ENCODE assay signal across 10 cellular contexts in genomic region chr10:132162021-132162531, GRCh38. TPM values are rescaled to one million over a fixed set of nuclear protein-coding genes. Genes with fewer than 3 reads are reported as not detected.
DNase-seq lines count a peak whose midpoint lies in the region; ATAC-seq and TF ChIP-seq lines count a peak whose summit lies in the region.
"Had no signal": no experiment of that assay in that cellular context is flagged by ENCODE, and none has a peak within 500 bp of the region (broad histone marks: within the 10 kb centered on the region; RNA-seq: fewer than 3 reads in every experiment).

No MANE protein-coding gene starts in this region.

- no peak overlapping the region for H2AFZ ChIP-seq in GM23338

- H3K27ac Mint-ChIP-seq in GM23338 = peak overlapping the region; percentile 85
- H3K27ac Mint-ChIP-seq in naive thymus-derived CD8-positive, alpha-beta T cell = peak overlapping the region; percentile 42 to 100 (median 98)
- no peak overlapping the region for H3K27ac Mint-ChIP-seq in endodermal cell

- WGBS in adrenal gland, 4 donors = 56 to 65% (median 61%) methylated on average over 6 to 12 of the region's 12 CpGs
- 72 to 87% methylated on average over 9 to 12 of the region's 12 CpGs for WGBS in endodermal cell (ENCODE audit: insufficient coverage in 1 of 2, insufficient read length in 1 of 2), 2 experiments

- peaks cover 4% of the 10 kb centered on the region; the same call in 1 of the 2 replicates for H3F3A ChIP-seq in GM23338 (replicated peaks; ENCODE audit: low read depth)

- H3K9ac ChIP-seq in endodermal cell (ENCODE audit: extremely low read depth, low read length, poor library complexity, severe bottlenecking) = no peak overlapping the region

- no peak for TF ChIP-seq POLR2A in adrenal gland (IDR thresholded peaks at IDR 0.05)
- no peak for TF ChIP-seq POLR2A in erythroblast (IDR thresholded peaks at IDR 0.05; ENCODE audit: low read length)

- H3K4me3 Mint-ChIP-seq in GM23338 = 0 out of 3 replicates have a peak overlapping the region, but pooled peaks have one; percentile 39
- peak overlapping the region in 9 of 10 donors; percentile 38 to 91 (median 74) for H3K4me3 Mint-ChIP-seq in naive thymus-derived CD8-positive, alpha-beta T cell
- no peak overlapping the region for H3K4me3 Mint-ChIP-seq in endodermal cell

- no peaks in the 10 kb centered on the region for H3K9me3 ChIP-seq in adrenal gland (replicated peaks in 1 of 3)
- H3K9me3 ChIP-seq in endodermal cell (ENCODE audit: control insufficient read depth, low read length) = no peaks in the 10 kb centered on the region
- H3K9me3 ChIP-seq: SJSA1, upper lobe of right lung had no signal

- intact Hi-C loops in adrenal gland (cut with DNase I) = no loop called here

- H3K4me2 ChIP-seq in GM23338 = no peak overlapping the region

- H3K4me3 ChIP-seq in GM23338 (no peak overlapping the region), adrenal gland (no peak overlapping the region), endodermal cell (ENCODE audit: low read length) (no peak overlapping the region)
- H3K4me3 ChIP-seq: SJSA1, upper lobe of right lung had no signal

- H3K4me1 ChIP-seq in GM23338 (ENCODE audit: insufficient read depth) = peaks cover 11% of the 10 kb centered on the region
- H3K4me1 ChIP-seq in adrenal gland (replicated peaks in 1 of 2) = no peaks in the 10 kb centered on the region
- no peaks in the 10 kb centered on the region for H3K4me1 ChIP-seq in endodermal cell (ENCODE audit: control insufficient read depth, insufficient read depth, low read length)
- H3K4me1 ChIP-seq: SJSA1, upper lobe of right lung had no signal

- H3K79me2 ChIP-seq in GM23338 (replicated peaks; ENCODE audit: insufficient read depth) = no peaks in the 10 kb centered on the region

- H3K36me3 ChIP-seq in GM23338 (ENCODE audit: insufficient read depth) (no peaks in the 10 kb centered on the region), adrenal gland (replicated peaks in 1 of 2) (no peaks in the 10 kb centered on the region), endodermal cell (ENCODE audit: control insufficient read depth, insufficient read depth, low read length) (no peaks in the 10 kb centered on the region)
- H3K36me3 ChIP-seq: SJSA1, upper lobe of right lung had no signal

- no peaks in the 10 kb centered on the region; the same call in 1 of the 2 replicates for H3K9me2 ChIP-seq in GM23338 (ENCODE audit: insufficient read depth)

- no peaks in the 10 kb centered on the region for H4K20me1 ChIP-seq in GM23338 (replicated peaks; ENCODE audit: insufficient read depth)

- TF ChIP-seq CTCF in GM23338 (conservative IDR thresholded peaks at IDR 0.05; ENCODE audit: low read depth in 2 of 2) (no peak), adrenal gland (IDR thresholded peaks at IDR 0.05) (no peak), endodermal cell (conservative IDR thresholded peaks at IDR 0.05) (no peak)

- ATAC-seq in GM23338 = no peak
- ATAC-seq in naive thymus-derived CD8-positive, alpha-beta T cell = peak; percentile 53 to 73

- H3K36me3 Mint-ChIP-seq in GM23338 (ENCODE audit: low read depth) = no peaks in the 10 kb centered on the region
- no peaks in the 10 kb centered on the region for H3K36me3 Mint-ChIP-seq in naive thymus-derived CD8-positive, alpha-beta T cell
- no peaks in the 10 kb centered on the region for H3K36me3 Mint-ChIP-seq in endodermal cell (ENCODE audit: low read depth)

- H3K27me3 ChIP-seq in GM23338 (ENCODE audit: insufficient read depth) (no peaks in the 10 kb centered on the region), adrenal gland (no peaks in the 10 kb centered on the region), endodermal cell (ENCODE audit: control insufficient read depth, insufficient read depth, low read length, poor library complexity, severe bottlenecking) (no peaks in the 10 kb centered on the region)
- H3K27me3 ChIP-seq: SJSA1, upper lobe of right lung had no signal

- peaks cover 12% of the 10 kb centered on the region for H3K27me3 Mint-ChIP-seq in GM23338 (ENCODE audit: insufficient read depth, low read depth, poor library complexity)
- H3K27me3 Mint-ChIP-seq in naive thymus-derived CD8-positive, alpha-beta T cell = no peaks in the 10 kb centered on the region
- no peaks in the 10 kb centered on the region for H3K27me3 Mint-ChIP-seq in endodermal cell (ENCODE audit: insufficient read depth)

- peaks cover 5% of the 10 kb centered on the region; the same call in 1 of the 3 replicates for H3K9me3 Mint-ChIP-seq in GM23338
- peaks cover 0 to 30% (median 0%) of the 10 kb centered on the region in 9 donors for H3K9me3 Mint-ChIP-seq in naive thymus-derived CD8-positive, alpha-beta T cell
- no peaks in the 10 kb centered on the region for H3K9me3 Mint-ChIP-seq in endodermal cell

- H3K27ac ChIP-seq in GM23338 (ENCODE audit: low read depth) (no peak overlapping the region), adrenal gland (no peak overlapping the region), endodermal cell (ENCODE audit: low read depth, low read length) (no peak overlapping the region)
- H3K27ac ChIP-seq: SJSA1, upper lobe of right lung had no signal

- H3K4me1 Mint-ChIP-seq in GM23338 = peaks cover 35% of the 10 kb centered on the region
- peaks cover 14 to 38% (median 28%) of the 10 kb centered on the region in 4 donors for H3K4me1 Mint-ChIP-seq in naive thymus-derived CD8-positive, alpha-beta T cell
- no peaks in the 10 kb centered on the region for H3K4me1 Mint-ChIP-seq in endodermal cell

- DNase-seq in NCI-H1092 treated with DMSO at 0.1 percent for 48 hours (lab: John Stamatoyannopoulos, UW) = peak; percentile 19
- no peak for DNase-seq in NCI-H1092 (lab: John Stamatoyannopoulos, UW)
- DNase-seq in GM23338 (ENCODE audit: low spot score) = no peak
- peak; percentile 30 for DNase-seq in activated T-cell treated with anti-CD3 and anti-CD28 coated beads, Interleukin-2, amount 50 U/mL, for 1 hour
- peak in 7 of 10 donors; percentile 30 to 69 (median 45) for DNase-seq in naive thymus-derived CD8-positive, alpha-beta T cell
- DNase-seq in adrenal gland = no peak
- no peak for DNase-seq in erythroblast (lab: John Stamatoyannopoulos, UW)
- DNase-seq in endodermal cell = no peak
- DNase-seq: upper lobe of right lung had no signal

- POLR2A ChIA-PET in naive thymus-derived CD8-positive, alpha-beta T cell (lab: Charles Lee) = interaction anchor here (0.6 kb wide), 1 partner anchor 283 kb away, joined by 3 read pairs; no protein-coding TSS in a partner anchor

TF ChIP-seq in GM23338, 12 proteins besides CTCF, POLR2A, EP300 and RAD21 (continues in another document):
- TF ChIP-seq ZNF331 (CRISPR knock-in tag; IDR thresholded peaks at IDR 0.05; ENCODE audit: low read depth) = no peak
- TF ChIP-seq CREB1 (CRISPR knock-in tag; IDR thresholded peaks at IDR 0.05; ENCODE audit: low read depth) = no peak
- TF ChIP-seq STAT1 (IDR thresholded peaks at IDR 0.05; ENCODE audit: unreplicated experiment) = no peak
- no peak for TF ChIP-seq NANOG (IDR thresholded peaks at IDR 0.05; ENCODE audit: borderline replicate concordance)
- no peak for TF ChIP-seq EZH2phosphoT487 (IDR thresholded peaks at IDR 0.05; ENCODE audit: unreplicated experiment)
- TF ChIP-seq ETS1 (IDR thresholded peaks at IDR 0.05) = no peak

RNA-seq across cellular contexts. Expression of gene DPYSL4, which starts 24.7 kb away (rescaled TPM):
- 23.9 and 24.6 TPM in 2 replicates for total RNA-seq in GM23338 (2014; rRNA removed; shearing (Covaris generic))
- 9.7 and 10.6 TPM in 2 replicates for polyA plus RNA-seq in GM23338 (2016; fragmentation: Nextera tagmentation; extraction: Ambion mirVana)
- total RNA-seq in naive thymus-derived CD8-positive, alpha-beta T cell = 1 to 10 TPM; 1.2 to 1.3 TPM
- 10 to 100 TPM in 1 of 3 donors, under 1 TPM in 1, not detected in 1; 0.31 to 11.2 TPM for polyA plus RNA-seq in naive thymus-derived CD8-positive, alpha-beta T cell
- 1 to 10 TPM in 7 of 8 donors, under 1 TPM in 1; 0.42 to 5.6 (median 3.2) TPM for total RNA-seq in adrenal gland
- polyA plus RNA-seq in adrenal gland = 1 to 10 TPM in 2 of 3 donors, under 1 TPM in 1; 0.99 to 7.6 (median 5.7) TPM
- 10 to 100 TPM in 1 of 2 donors, 1 to 10 TPM in 1; 5.1 to 13.5 TPM for total RNA-seq in endodermal cell
- 62.3 TPM for polyA plus RNA-seq in endodermal cell (2013, experiment 1 of 2)
- 52.7 TPM for polyA plus RNA-seq in endodermal cell (2013, experiment 2 of 2)

Comparison
In these comparisons a context has a peak if more than half of its experiments do, and no peak if none do; other contexts are left out.
1. DNase-seq: peak in NCI-H1092 treated with DMSO at 0.1 percent for 48 hours (single experiment), activated T-cell treated with anti-CD3 and anti-CD28 coated beads, Interleukin-2, amount 50 U/mL, for 1 hour (single experiment) and naive thymus-derived CD8-positive, alpha-beta T cell (7 of 10); none in NCI-H1092 (single experiment), GM23338 (single experiment), adrenal gland (0 of 7), erythroblast (0 of 2) and endodermal cell (single experiment).